Comparison of ENCODE assay signal across 19 cellular contexts in genomic region chr15:45183511-45183910, GRCh38. TPM values are rescaled to one million over a fixed set of nuclear protein-coding genes. Genes with fewer than 3 reads are reported as not detected.
DNase-seq lines count a peak whose midpoint lies in the region; TF ChIP-seq lines count a peak whose summit lies in the region.
"Had no signal": no experiment of that assay in that cellular context is flagged by ENCODE, and none has a peak within 500 bp of the region (broad histone marks: within the 10 kb centered on the region; RNA-seq: fewer than 3 reads in every experiment).

No MANE protein-coding gene starts in this region.

- H2BK12ac ChIP-seq in mesenchymal stem cell (ENCODE audit: low read length in 2 of 2) = no peak overlapping the region

- H3K4me1 ChIP-seq in A673 (ENCODE audit: insufficient read depth, low read length, poor library complexity, severe bottlenecking) = peaks cover 54% of the 10 kb centered on the region
- peaks cover 45% of the 10 kb centered on the region for H3K4me1 ChIP-seq in mesenchymal stem cell (ENCODE audit: control insufficient read depth, insufficient read depth, low read depth, low read length)

- H4K91ac ChIP-seq in mesenchymal stem cell (ENCODE audit: low read length) = no peak overlapping the region

- H3K4me3 Mint-ChIP-seq in immature natural killer cell = no peak overlapping the region

- no peak overlapping the region for H3K27ac Mint-ChIP-seq in immature natural killer cell

- H2BK120ac ChIP-seq in mesenchymal stem cell (ENCODE audit: low read depth, low read length) = no peak overlapping the region

- H4K8ac ChIP-seq in mesenchymal stem cell (ENCODE audit: low read length) = no peak overlapping the region

- H3K79me1 ChIP-seq in mesenchymal stem cell (replicated peaks; ENCODE audit: low read length, poor library complexity, severe bottlenecking) = peaks cover 23% of the 10 kb centered on the region

- H3K9ac ChIP-seq in mesenchymal stem cell (ENCODE audit: low read length) = no peak overlapping the region

- peaks cover 0 to 4% (median 0%) of the 10 kb centered on the region in 3 donors for H3K36me3 Mint-ChIP-seq in immature natural killer cell

- no peak overlapping the region for H3K18ac ChIP-seq in mesenchymal stem cell (ENCODE audit: low read depth in 1 of 2, low read length in 2 of 2)

- peaks cover 6 to 13% (median 10%) of the 10 kb centered on the region in 3 donors for H3K27me3 Mint-ChIP-seq in immature natural killer cell (ENCODE audit: low read depth in 3 of 3)

- H3K4me1 Mint-ChIP-seq in immature natural killer cell = peaks cover 39 to 43% of the 10 kb centered on the region in 2 donors

- no TSS peak for BruUV-seq in A673 (replicated peaks; lab: Mats Ljungman, UMichigan)

- no peak overlapping the region for H2AFZ ChIP-seq in mesenchymal stem cell (ENCODE audit: low read depth, low read length)

- DNase-seq in A673 (ENCODE audit: low spot score) = no peak
- peak; percentile 65 for DNase-seq in DMS 273 (lab: John Stamatoyannopoulos, UW; ENCODE audit: unreplicated experiment)
- peak; percentile 91 to 95 for DNase-seq in NCI-H524 (lab: John Stamatoyannopoulos, UW)
- DNase-seq in mesenchymal stem cell = no peak
- no peak for DNase-seq in SK-N-DZ (ENCODE audit: low spot score)
- DNase-seq in immature natural killer cell = no peak
- no peak for DNase-seq in foreskin fibroblast
- DNase-seq: activated CD4-positive, alpha-beta T cell treated with anti-CD3 and anti-CD28 coated beads for 4 hours; activated gamma-delta T cell treated with Interleukin-2 at 50 U/mL for 16 hours; amniotic stem cell; gastrocnemius medialis; left cardiac atrium; MM.1S; NCI-H187 treated with DMSO at 0.1 percent for 48 hours; stimulated activated CD4-positive, alpha-beta T cell treated with anti-CD3 and anti-CD28 coated beads, Interleukin-12 subunit alpha, Interleukin-12 subunit beta, amount 100 ng/mL, for 4 hours had no signal

- peak overlapping the region; percentile 62 for H2AK5ac ChIP-seq in mesenchymal stem cell (ENCODE audit: low read length, severe bottlenecking)

- no peak overlapping the region for H3K14ac ChIP-seq in mesenchymal stem cell (ENCODE audit: low read length in 2 of 2)

- H2BK5ac ChIP-seq in mesenchymal stem cell (ENCODE audit: low read depth, low read length, poor library complexity, severe bottlenecking) = no peak overlapping the region

- 93% methylated on average over 2 of the region's 2 CpGs for WGBS in mesenchymal stem cell

- no peaks in the 10 kb centered on the region for H3K36me3 ChIP-seq in A673 (ENCODE audit: insufficient read depth, low read length, poor library complexity, severe bottlenecking)
- peaks cover 0 to 3% of the 10 kb centered on the region in 2 experiments for H3K36me3 ChIP-seq in mesenchymal stem cell (ENCODE audit: control insufficient read depth in 1 of 2, insufficient read depth in 2 of 2, low read depth in 1 of 2, low read length in 2 of 2)
- H3K36me3 ChIP-seq: cardiac muscle cell, gastrocnemius medialis, suprapubic skin had no signal

- no peak overlapping the region for H3K23ac ChIP-seq in mesenchymal stem cell (ENCODE audit: low read length in 2 of 2)

- no peaks in the 10 kb centered on the region for H3K9me3 Mint-ChIP-seq in immature natural killer cell

- CTCF ChIA-PET in A673 (lab: Charles Lee) = no interaction called here

- H3K27me3 ChIP-seq in A673 (replicated peaks; ENCODE audit: insufficient read depth, low read depth, low read length, poor library complexity) = no peaks in the 10 kb centered on the region
- peaks cover 0 to 4% of the 10 kb centered on the region in 2 experiments for H3K27me3 ChIP-seq in mesenchymal stem cell (ENCODE audit: control insufficient read depth in 1 of 2, insufficient read depth in 1 of 2, low read length in 2 of 2)
- H3K27me3 ChIP-seq: cardiac muscle cell, gastrocnemius medialis, suprapubic skin had no signal

- H3K9me3 ChIP-seq in A673 (ENCODE audit: low read depth, low read length, poor library complexity, severe bottlenecking) = no peaks in the 10 kb centered on the region
- H3K9me3 ChIP-seq in mesenchymal stem cell (ENCODE audit: control insufficient read depth, low read length) = no peaks in the 10 kb centered on the region
- H3K9me3 ChIP-seq: gastrocnemius medialis, suprapubic skin had no signal

- POLR2A ChIA-PET in A673 (lab: Charles Lee; ENCODE audit: low non-redundant PET) = no interaction called here

- intact Hi-C loops in A673 (cut with micrococcal nuclease; ENCODE audit: unreplicated experiment) = loop anchor here (2.0 kb wide), 1 partner anchor 15 kb away; no protein-coding TSS in a partner anchor

- H3K27ac ChIP-seq in A673 (ENCODE audit: low read depth, low read length, poor library complexity, severe bottlenecking) = peak overlapping the region; percentile 80
- no peak overlapping the region for H3K27ac ChIP-seq in mesenchymal stem cell (ENCODE audit: low read length, poor library complexity, severe bottlenecking)
- H3K27ac ChIP-seq: cardiac muscle cell, gastrocnemius medialis, suprapubic skin had no signal

- H2BK15ac ChIP-seq in mesenchymal stem cell (ENCODE audit: low read depth, poor library complexity, severe bottlenecking) = no peak overlapping the region

- TF ChIP-seq CTCF in A673 (conservative IDR thresholded peaks at IDR 0.05; ENCODE audit: low read depth, low read length) = no peak
- no peak for TF ChIP-seq CTCF in foreskin fibroblast (IDR thresholded peaks at IDR 0.05; ENCODE audit: low read depth, low read length)

- H3K4me3 ChIP-seq in A673 (ENCODE audit: low read depth, low read length, poor library complexity, severe bottlenecking) (no peak overlapping the region), mesenchymal stem cell (ENCODE audit: insufficient read depth in 1 of 2, low read depth in 1 of 2, low read length in 2 of 2) (no peak overlapping the region), foreskin fibroblast (ENCODE audit: low read depth in 1 of 2, low read length in 2 of 2) (no peak overlapping the region)
- H3K4me3 ChIP-seq: cardiac muscle cell, gastrocnemius medialis, suprapubic skin had no signal

- H3K4me2 ChIP-seq in mesenchymal stem cell (ENCODE audit: low read length, poor library complexity, severe bottlenecking) = no peak overlapping the region

- H3K4ac ChIP-seq in mesenchymal stem cell (ENCODE audit: low read depth in 1 of 2, low read length in 2 of 2) = no peak overlapping the region

RNA-seq across cellular contexts. Expression of gene SHF, which starts 4.3 kb away (rescaled TPM):
- 42.9 and 43.2 TPM in 2 replicates for total RNA-seq in A673 (2021)
- 1.3 TPM for polyA plus RNA-seq in mesenchymal stem cell (2013, experiment 1 of 2)
- polyA plus RNA-seq in mesenchymal stem cell (2013, experiment 2 of 2) = 1.8 TPM
- 41.2 and 47.5 TPM in 2 replicates for polyA plus RNA-seq in SK-N-DZ (2014; cell fraction: cytosol; rRNA removed)
- polyA plus RNA-seq in SK-N-DZ (2014; cell fraction: nucleus; rRNA removed) = 27.6 and 31.7 TPM in 2 replicates
- 1 to 10 TPM in 2 of 3 donors, under 1 TPM in 1; 0.76 to 2.0 (median 1.9) TPM for polyA plus RNA-seq in immature natural killer cell

RNA-seq across cellular contexts. Expression of gene DUOX1, which starts 53.7 kb away (rescaled TPM):
- total RNA-seq in A673 (2021) = 1.4 and 1.7 TPM in 2 replicates
- polyA plus RNA-seq in mesenchymal stem cell (2013, experiment 1 of 2) = not detected
- polyA plus RNA-seq in mesenchymal stem cell (2013, experiment 2 of 2) = not detected
- polyA plus RNA-seq in SK-N-DZ (2014; cell fraction: cytosol; rRNA removed) = 0.10 TPM in 1 of 2 replicates, not detected in the other
- 0.09 and 0.30 TPM in 2 replicates for polyA plus RNA-seq in SK-N-DZ (2014; cell fraction: nucleus; rRNA removed)
- 1 to 10 TPM in 1 of 3 donors, under 1 TPM in 2; 0.32 to 3.4 (median 0.43) TPM for polyA plus RNA-seq in immature natural killer cell
- total RNA-seq: dermis microvascular lymphatic vessel endothelial cell, HT1080 had no signal

RNA-seq across cellular contexts. Expression of gene DUOXA1, which starts 53.8 kb away (rescaled TPM):
- 0.95 and 1.1 TPM in 2 replicates for total RNA-seq in A673 (2021)
- not detected for polyA plus RNA-seq in mesenchymal stem cell (2013, experiment 1 of 2)
- polyA plus RNA-seq in mesenchymal stem cell (2013, experiment 2 of 2) = not detected
- not detected in 2 replicates for polyA plus RNA-seq in SK-N-DZ (2014; cell fraction: cytosol; rRNA removed)
- not detected in 2 replicates for polyA plus RNA-seq in SK-N-DZ (2014; cell fraction: nucleus; rRNA removed)
- not detected for polyA plus RNA-seq in immature natural killer cell
- total RNA-seq: dermis microvascular lymphatic vessel endothelial cell, gastrocnemius medialis had no signal
- polyA plus RNA-seq: cardiac muscle cell had no signal

Comparison
In these comparisons a context has a peak if more than half of its experiments do, and no peak if none do; other contexts are left out.
1. DNase-seq: peak in DMS 273 (single experiment) and NCI-H524 (2 of 2); none in A673 (single experiment), mesenchymal stem cell (single experiment), SK-N-DZ (single experiment), immature natural killer cell (0 of 3) and foreskin fibroblast (0 of 2).